Comparison of ENCODE assay signal across 8 cellular contexts in genomic region chrX:72018277-72019112, GRCh38.
DNase-seq lines count a peak whose midpoint lies in the region; ATAC-seq lines count a peak whose summit lies in the region.

No MANE protein-coding gene starts in this region.

- no peak overlapping the region for H3K27ac ChIP-seq in right cardiac atrium (ENCODE audit: low read length)

- peak; percentile 66 for ATAC-seq in GM21723 (IDR thresholded peaks at IDR 0.05; ENCODE audit: unreplicated experiment)
- ATAC-seq in right cardiac atrium = peak; percentile 97 to 98
- ATAC-seq in GM21717 (IDR thresholded peaks at IDR 0.05; ENCODE audit: unreplicated experiment) = no peak

- H3K4me3 ChIP-seq in right cardiac atrium (ENCODE audit: low read length) = peak overlapping the region; percentile 9

- 5% methylated on average over 68 of the region's 70 CpGs for WGBS in right cardiac atrium

- H3K4me1 ChIP-seq in right cardiac atrium (ENCODE audit: control insufficient read depth, insufficient read depth, low read length) = peaks cover under 1% of the 10 kb centered on the region

- no peaks in the 10 kb centered on the region for H3K9me3 ChIP-seq in right cardiac atrium (ENCODE audit: control insufficient read depth, low read length)

- no peaks in the 10 kb centered on the region for H3K27me3 ChIP-seq in right cardiac atrium (ENCODE audit: control insufficient read depth, insufficient read depth)

- peak; percentile 69 for DNase-seq in DMS53 treated with DMSO at 0.1 percent for 48 hours (lab: John Stamatoyannopoulos, UW; ENCODE audit: unreplicated experiment)
- DNase-seq in M059J (ENCODE audit: low read depth) = peak; percentile 88
- peak; percentile 73 for DNase-seq in T-helper 22 cell (ENCODE audit: low read depth)
- DNase-seq in anterior cingulate cortex (lab: John Stamatoyannopoulos, UW) = peak in 55 of 58 donors; percentile 2 to 81 (median 56)
- peak; percentile 88 to 95 (median 94) for DNase-seq in right cardiac atrium
- DNase-seq in retina = peak; percentile 67

- intact Hi-C loops in right cardiac atrium (cut with DNase I) = loop anchor here in 2 of 4 donors (2.0 to 5.0 kb wide), 2 partner anchors 108 to 109 kb away; no protein-coding TSS in a partner anchor
